Comparison of ENCODE assay signal across 10 cellular contexts in genomic region chr6:108556250-108556649, GRCh38. TPM values are rescaled to one million over a fixed set of nuclear protein-coding genes. Genes with fewer than 3 reads are reported as not detected.
DNase-seq lines count a peak whose midpoint lies in the region; ATAC-seq and TF ChIP-seq lines count a peak whose summit lies in the region.
"Had no signal": no experiment of that assay in that cellular context is flagged by ENCODE, and none has a peak within 500 bp of the region (broad histone marks: within the 10 kb centered on the region; RNA-seq: fewer than 3 reads in every experiment).

No MANE protein-coding gene starts in this region.

- H3F3A ChIP-seq in PC-3 (ENCODE audit: low read length, unreplicated experiment): no peaks in the 10 kb centered on the region

- CTCF ChIA-PET in CD4-positive, alpha-beta memory T cell (lab: Charles Lee; ENCODE audit: partially characterized antibody): interaction anchor here (1.0 to 2.4 kb wide), 5 partner anchors 12 to 517 kb away, joined by 3 to 14 read pairs (median 4); no protein-coding TSS in a partner anchor
- CTCF ChIA-PET in PC-3 (lab: Charles Lee): no interaction called here

- no peak overlapping the region for H2AFZ ChIP-seq in fibroblast of lung (ENCODE audit: low read length)
- H2AFZ ChIP-seq in PC-3 (ENCODE audit: low read length): no peak overlapping the region

- intact Hi-C loops in CD4-positive, alpha-beta memory T cell (cut with micrococcal nuclease): loop anchor here (5.0 kb wide), 4 partner anchors 111 to 516 kb away; no protein-coding TSS in a partner anchor
- intact Hi-C loops in PC-3 (cut with micrococcal nuclease): loop anchor here (5.0 kb wide), 2 partner anchors 181 to 516 kb away; no protein-coding TSS in a partner anchor

- peaks cover 7% of the 10 kb centered on the region for H3K4me1 ChIP-seq in CD4-positive, alpha-beta memory T cell (ENCODE audit: insufficient read depth, low read length)
- peaks cover 6% of the 10 kb centered on the region for H3K4me1 ChIP-seq in fibroblast of lung (ENCODE audit: control insufficient read depth, extremely low read depth, insufficient read depth, low read length)
- peaks cover 29 to 38% (median 32%) of the 10 kb centered on the region in 3 donors for H3K4me1 ChIP-seq in skeletal muscle tissue (ENCODE audit: control insufficient read depth in 3 of 3, insufficient read depth in 3 of 3, low read length in 3 of 3)
- peaks cover 10% of the 10 kb centered on the region for H3K4me1 ChIP-seq in PC-3 (ENCODE audit: insufficient read depth, low read length)

- H3K4me2 ChIP-seq in fibroblast of lung (ENCODE audit: extremely low read depth, insufficient read depth, low read length) (peak overlapping the region; percentile 16), PC-3 (ENCODE audit: low read length) (no peak overlapping the region)

- peaks cover 0 to 2% (median 0%) of the 10 kb centered on the region in 8 donors for H3K9me3 Mint-ChIP-seq in CD4-positive, alpha-beta memory T cell
- no peaks in the 10 kb centered on the region for H3K9me3 Mint-ChIP-seq in IgD-negative memory B cell
- H3K9me3 Mint-ChIP-seq: CD8-positive, alpha-beta T cell had no signal

- no peaks in the 10 kb centered on the region for H3K27me3 ChIP-seq in CD4-positive, alpha-beta memory T cell (ENCODE audit: insufficient read depth, low read length)
- no peaks in the 10 kb centered on the region for H3K27me3 ChIP-seq in fibroblast of lung (ENCODE audit: control insufficient read depth, insufficient read depth, low read length)
- no peaks in the 10 kb centered on the region for H3K27me3 ChIP-seq in skeletal muscle tissue (ENCODE audit: control insufficient read depth in 3 of 3, insufficient read depth in 3 of 3, low read length in 3 of 3)
- H3K27me3 ChIP-seq in PC-3 (ENCODE audit: low read length): no peaks in the 10 kb centered on the region

- no peaks in the 10 kb centered on the region for H3K9me3 ChIP-seq in CD4-positive, alpha-beta memory T cell (ENCODE audit: control insufficient read depth in 1 of 2, low read length in 2 of 2)
- no peaks in the 10 kb centered on the region for H3K9me3 ChIP-seq in fibroblast of lung (ENCODE audit: control insufficient read depth, insufficient read depth, low read depth, low read length)
- no peaks in the 10 kb centered on the region for H3K9me3 ChIP-seq in skeletal muscle tissue (ENCODE audit: control insufficient read depth in 3 of 3, low read length in 3 of 3)
- H3K9me3 ChIP-seq in PC-3 (ENCODE audit: low read length): no peaks in the 10 kb centered on the region

- H3K36me3 ChIP-seq in CD4-positive, alpha-beta memory T cell (ENCODE audit: insufficient read depth, low read length): no peaks in the 10 kb centered on the region
- H3K36me3 ChIP-seq in fibroblast of lung (ENCODE audit: control insufficient read depth, insufficient read depth, low read length) (no peaks in the 10 kb centered on the region), skeletal muscle tissue (ENCODE audit: control insufficient read depth in 3 of 3, insufficient read depth in 3 of 3, low read length in 3 of 3) (no peaks in the 10 kb centered on the region), PC-3 (ENCODE audit: low read depth, low read length) (no peaks in the 10 kb centered on the region)

- H3K36me3 Mint-ChIP-seq in CD4-positive, alpha-beta memory T cell: peaks cover 0 to 14% of the 10 kb centered on the region in 2 donors
- no peaks in the 10 kb centered on the region for H3K36me3 Mint-ChIP-seq in IgD-negative memory B cell

- no TSS peak for BruUV-seq in PC-3 (replicated peaks; lab: Mats Ljungman, UMichigan)

- TF ChIP-seq CTCF in fibroblast of lung (conservative IDR thresholded peaks at IDR 0.05 in 1 of 2, IDR thresholded peaks at IDR 0.05 in 1 of 2; ENCODE audit: low read depth in 1 of 2, low read length in 2 of 2) (no peak), PC-3 (conservative IDR thresholded peaks at IDR 0.05; ENCODE audit: low read depth, low read length) (no peak)

- H3K4me3 ChIP-seq in CD4-positive, alpha-beta memory T cell (ENCODE audit: low read length in 2 of 2): no peak overlapping the region
- no peak overlapping the region for H3K4me3 ChIP-seq in fibroblast of lung (replicated peaks in 1 of 4; ENCODE audit: control extremely low read depth in 1 of 4, insufficient read depth in 1 of 4, low read depth in 3 of 4, low read length in 4 of 4)
- H3K4me3 ChIP-seq in skeletal muscle tissue (ENCODE audit: low read length in 3 of 3): no peak overlapping the region
- no peak overlapping the region for H3K4me3 ChIP-seq in PC-3 (ENCODE audit: low read length)

- H4K20me1 ChIP-seq in fibroblast of lung (ENCODE audit: control insufficient read depth, extremely low read depth, insufficient read depth, low read length) (no peaks in the 10 kb centered on the region), PC-3 (ENCODE audit: low read length) (no peaks in the 10 kb centered on the region)

- H3K9ac ChIP-seq in fibroblast of lung (ENCODE audit: insufficient read depth, low read length) (no peak overlapping the region), skeletal muscle tissue (ENCODE audit: low read depth in 1 of 3, low read length in 3 of 3) (peak overlapping the region; percentile 16 to 43 (median 42)), PC-3 (ENCODE audit: low read length) (no peak overlapping the region)

- POLR2A ChIA-PET in CD4-positive, alpha-beta memory T cell (lab: Charles Lee; ENCODE audit: partially characterized antibody): interaction anchor here (0.7 to 5.2 kb wide), 6 partner anchors 319 to 884 kb away, joined by 3 to 84 read pairs (median 38); partner anchors contain the start of genes CD164, CEP57L1, PPIL6 and SESN1
- POLR2A ChIA-PET in PC-3 (lab: Charles Lee; ENCODE audit: unreplicated experiment): interaction anchor here (0.6 kb wide), 1 partner anchor 292 kb away, joined by 4 read pairs; the partner anchor contains the start of gene ARMC2

- H3K79me2 ChIP-seq in fibroblast of lung (ENCODE audit: control insufficient read depth, insufficient read depth, low read length) (peaks cover 3% of the 10 kb centered on the region), PC-3 (ENCODE audit: low read length) (peaks cover 11% of the 10 kb centered on the region; the same call in 1 of the 2 replicates)

- no peaks in the 10 kb centered on the region for H3K9me2 ChIP-seq in PC-3 (replicated peaks; ENCODE audit: low read length)

- ATAC-seq in HG02588 (IDR thresholded peaks at IDR 0.05; ENCODE audit: unreplicated experiment) (no peak), PC-3 (no peak)
- ATAC-seq: CD8-positive, alpha-beta T cell had no signal

- no peak overlapping the region for H3K27ac ChIP-seq in CD4-positive, alpha-beta memory T cell (ENCODE audit: low read depth, low read length)
- no peak overlapping the region for H3K27ac ChIP-seq in fibroblast of lung (ENCODE audit: insufficient read depth, low read length)
- peak overlapping the region; percentile 94 for H3K27ac ChIP-seq in skeletal muscle tissue (ENCODE audit: low read depth, low read length)
- no peak overlapping the region for H3K27ac ChIP-seq in PC-3 (ENCODE audit: low read length)

- H3K27ac Mint-ChIP-seq in CD4-positive, alpha-beta memory T cell: peak overlapping the region in 3 of 7 donors; percentile 43 to 98 (median 55)
- H3K27ac Mint-ChIP-seq in IgD-negative memory B cell: peak overlapping the region in 2 of 3 donors; percentile 3 to 96
- H3K27ac Mint-ChIP-seq: CD8-positive, alpha-beta T cell had no signal

- peak overlapping the region in 6 of 8 donors; percentile 1 to 98 (median 88) for H3K4me3 Mint-ChIP-seq in CD4-positive, alpha-beta memory T cell
- peak overlapping the region in 3 of 4 donors; percentile 27 to 97 (median 93) for H3K4me3 Mint-ChIP-seq in IgD-negative memory B cell

- peaks cover 0 to 11% (median 6%) of the 10 kb centered on the region in 4 donors for H3K4me1 Mint-ChIP-seq in CD4-positive, alpha-beta memory T cell
- H3K4me1 Mint-ChIP-seq in IgD-negative memory B cell: peaks cover 0 to 5% (median 4%) of the 10 kb centered on the region in 3 donors

- peaks cover 0 to 2% of the 10 kb centered on the region in 2 donors for H3K27me3 Mint-ChIP-seq in CD4-positive, alpha-beta memory T cell
- peaks cover 3% of the 10 kb centered on the region for H3K27me3 Mint-ChIP-seq in IgD-negative memory B cell

- DNase-seq in CD4-positive, alpha-beta memory T cell: no peak
- no peak for DNase-seq in fibroblast of lung (ENCODE audit: low read depth in 2 of 2)
- no peak for DNase-seq in PC-3
- no peak for DNase-seq in NCI-H146 (lab: John Stamatoyannopoulos, UW)
- DNase-seq: amniotic stem cell; CD8-positive, alpha-beta T cell; T-helper 1 cell had no signal

RNA-seq across cellular contexts. Expression of gene FOXO3, which starts 4.5 kb away (rescaled TPM):
- 10 to 100 TPM; 26.4 to 27.0 TPM for total RNA-seq in CD4-positive, alpha-beta memory T cell
- 10 to 100 TPM; 18.3 to 23.7 TPM for polyA plus RNA-seq in CD4-positive, alpha-beta memory T cell
- polyA plus RNA-seq in IgD-negative memory B cell: 15.5 TPM
- 53.7 and 63.9 TPM in 2 replicates for total RNA-seq in fibroblast of lung
- 36.9 and 49.5 TPM in 2 replicates for polyA plus RNA-seq in fibroblast of lung
- polyA plus RNA-seq in fibroblast of lung (2012): 28.1 and 46.7 TPM in 2 replicates
- 241 and 323 TPM in 2 replicates for polyA minus RNA-seq in fibroblast of lung (ENCODE audit: low replicate concordance)
- total RNA-seq in skeletal muscle tissue: 30.8 TPM
- 12.8 and 19.9 TPM in 2 replicates for total RNA-seq in PC-3 (2014; rRNA removed)

Comparison
In these comparisons a context has a peak if more than half of its experiments do, and no peak if none do; other contexts are left out.
1. H3K9ac ChIP-seq: peak in skeletal muscle tissue (3 of 3); none in fibroblast of lung (single experiment) and PC-3 (single experiment).